Comparison of ENCODE assay signal across 8 cellular contexts in genomic region chr17:76540381-76541300, GRCh38. TPM values are rescaled to one million over a fixed set of nuclear protein-coding genes. Genes with fewer than 3 reads are reported as not detected.
A peak's percentile ranks its signal among the peaks of the same experiment; 100 is the strongest.
DNase-seq lines count a peak whose midpoint lies in the region; ATAC-seq and TF ChIP-seq lines count a peak whose summit lies in the region.

No MANE protein-coding gene starts in this region.

- H3K14ac ChIP-seq in H9 (ENCODE audit: insufficient read depth, low read length), result no peak overlapping the region

- no CpG with 5 or more reads among the region's 27 CpGs for WGBS in H9 (ENCODE audit: extremely low coverage, insufficient read length, low lambda C conversion rate)

- H3K4me1 Mint-ChIP-seq in CD14-positive monocyte (peaks cover 14% of the 10 kb centered on the region), H9 (peaks cover 31 to 47% of the 10 kb centered on the region in 2 experiments)

- H3K27me3 ChIP-seq in H9 (ENCODE audit: insufficient read depth, low read length) (peaks cover 20% of the 10 kb centered on the region; the same call in 1 of the 2 replicates), cardiac muscle cell (peaks cover 31% of the 10 kb centered on the region)

- no peak overlapping the region for H3K56ac ChIP-seq in H9 (ENCODE audit: insufficient read length, low read depth, low read length)

- no peak overlapping the region for H4K91ac ChIP-seq in H9 (ENCODE audit: insufficient read length, low read depth, low read length)

- H3K23me2 ChIP-seq in H9 (ENCODE audit: insufficient read length, low read depth, low read length, poor library complexity, severe bottlenecking), result peaks cover 11% of the 10 kb centered on the region

- intact Hi-C loops in CD14-positive monocyte (cut with micrococcal nuclease), result no loop called here

- H3K4me3 Mint-ChIP-seq in CD14-positive monocyte (peak overlapping the region; percentile 67 to 87), H9 (peak overlapping the region; percentile 63 to 79)

- no peak overlapping the region for H2BK12ac ChIP-seq in H9 (ENCODE audit: insufficient read length, low read depth, low read length)

- H4K5ac ChIP-seq in H9 (ENCODE audit: insufficient read length, low read depth, low read length), result no peak overlapping the region

- H2BK15ac ChIP-seq in H9 (ENCODE audit: low read depth, low read length), result no peak overlapping the region

- H3K36me3 ChIP-seq in cardiac muscle cell, result no peaks in the 10 kb centered on the region

- H3K36me3 Mint-ChIP-seq in CD14-positive monocyte, result peaks cover 3 to 8% of the 10 kb centered on the region in 2 donors
- no peaks in the 10 kb centered on the region for H3K36me3 Mint-ChIP-seq in H9 (ENCODE audit: insufficient read depth in 1 of 3, low read depth in 3 of 3)

- H3K27ac ChIP-seq in H9 (ENCODE audit: insufficient read length, low read depth, low read length), result no peak overlapping the region
- no peak overlapping the region for H3K27ac ChIP-seq in cardiac muscle cell

- H2BK120ac ChIP-seq in H9 (ENCODE audit: low read depth, low read length, poor library complexity, severe bottlenecking), result no peak overlapping the region

- no peaks in the 10 kb centered on the region for H3K79me2 ChIP-seq in H9 (ENCODE audit: insufficient read depth, low read length)

- no peak overlapping the region for H3K23ac ChIP-seq in H9 (ENCODE audit: insufficient read length, low read depth, low read length)

- DNase-seq in CD14-positive monocyte (ENCODE audit: low spot score), result peak; percentile 88
- DNase-seq in H9, result peak; percentile 100
- DNase-seq in NCI-H510A (lab: John Stamatoyannopoulos, UW), result peak; percentile 94
- peak in 55 of 56 donors; percentile 41 to 99 (median 94) for DNase-seq in amygdala (lab: John Stamatoyannopoulos, UW)
- DNase-seq in cardiac muscle cell (ENCODE audit: low read depth in 1 of 2, low spot score in 1 of 2), result peak; percentile 96 to 97
- peak; percentile 80 for DNase-seq in non-pigmented ciliary epithelial cell (ENCODE audit: low read depth)
- DNase-seq in activated gamma-delta T cell (lab: John Stamatoyannopoulos, UW), result no peak

- H3K4ac ChIP-seq in H9 (ENCODE audit: low read depth, low read length), result no peak overlapping the region

- no peak overlapping the region for H3T11ph ChIP-seq in H9 (ENCODE audit: low read length)

- no peak overlapping the region for H4K8ac ChIP-seq in H9 (replicated peaks; ENCODE audit: insufficient read length, low read depth, low read length)

- H3K79me1 ChIP-seq in H9 (ENCODE audit: insufficient read depth, low read depth, low read length, poor library complexity, severe bottlenecking), result no peaks in the 10 kb centered on the region

- H3K4me3 ChIP-seq in cardiac muscle cell, result peak overlapping the region; percentile 8

- no peak overlapping the region for H2AK5ac ChIP-seq in H9 (ENCODE audit: insufficient read length, low read length)

- peak overlapping the region; percentile 51 for H3K4me2 ChIP-seq in H9 (ENCODE audit: insufficient read depth, insufficient read length, low read length)

- H3K27me3 Mint-ChIP-seq in CD14-positive monocyte (ENCODE audit: low read depth in 3 of 3) (peaks cover 63 to 88% (median 71%) of the 10 kb centered on the region in 3 donors), H9 (ENCODE audit: low read depth) (peaks cover 55% of the 10 kb centered on the region)

- H2BK20ac ChIP-seq in H9 (ENCODE audit: low read depth, low read length, poor library complexity, severe bottlenecking), result no peak overlapping the region

- H3K9ac ChIP-seq in H9 (ENCODE audit: extremely low read depth, insufficient read length, low read length), result no peak overlapping the region

- peaks cover 4% of the 10 kb centered on the region for H4K20me1 ChIP-seq in H9 (ENCODE audit: control insufficient read depth, insufficient read depth, insufficient read length)

- no peak overlapping the region for H3K18ac ChIP-seq in H9 (ENCODE audit: insufficient read length, low read depth, low read length)

- no peak for ATAC-seq in GM19324 (IDR thresholded peaks at IDR 0.05; ENCODE audit: low FRiP score, unreplicated experiment)

- H3K4me1 ChIP-seq in H9 (ENCODE audit: insufficient read depth, low read length) (peaks cover 2% of the 10 kb centered on the region; the same call in 1 of the 2 replicates), cardiac muscle cell (ENCODE audit: low read depth) (peaks cover 24% of the 10 kb centered on the region)

- H2AFZ ChIP-seq in H9 (ENCODE audit: low read length), result no peak overlapping the region

- H3K27ac Mint-ChIP-seq in CD14-positive monocyte (no peak overlapping the region), H9 (peak overlapping the region in 1 of 3 experiments; percentile 68; a peak in 1 of 7 replicates)

- H2BK5ac ChIP-seq in H9 (ENCODE audit: insufficient read length, low read length), result no peak overlapping the region

- TF ChIP-seq CTCF in CD14-positive monocyte (IDR thresholded peaks at IDR 0.05) (no peak), H9 (conservative IDR thresholded peaks at IDR 0.05) (no peak), cardiac muscle cell (IDR thresholded peaks at IDR 0.05; ENCODE audit: low read depth, low read length) (peak; percentile 22)

- H3K9me3 Mint-ChIP-seq in CD14-positive monocyte (peaks cover 0 to 6% (median 4%) of the 10 kb centered on the region in 7 donors), H9 (no peaks in the 10 kb centered on the region)

- no peaks in the 10 kb centered on the region for H3K9me3 ChIP-seq in H9 (ENCODE audit: control insufficient read depth, low read depth, low read length)
- no peaks in the 10 kb centered on the region for H3K9me3 ChIP-seq in cardiac muscle cell (ENCODE audit: low read depth)

RNA-seq across cellular contexts. Expression of gene PRCD, which starts 0.8 kb away (rescaled TPM):
- not detected for polyA plus RNA-seq in CD14-positive monocyte
- 0.42 and 0.46 TPM in 2 replicates for total RNA-seq in H9 (2021)
- 7.3 and 7.7 TPM in 2 replicates for total RNA-seq in cardiac muscle cell
- polyA plus RNA-seq in cardiac muscle cell, result 13.3 and 14.4 TPM in 2 replicates

RNA-seq across cellular contexts. Expression of gene CYGB, which starts 3.1 kb away (rescaled TPM):
- polyA plus RNA-seq in CD14-positive monocyte (not detected), cardiac muscle cell (3.5 and 11.9 TPM in 2 replicates)
- total RNA-seq in H9 (2021) (2.4 and 2.8 TPM in 2 replicates), cardiac muscle cell (7.4 and 10.3 TPM in 2 replicates)

RNA-seq across cellular contexts. Expression of gene RHBDF2, which starts 39.4 kb away (rescaled TPM):
- 10 to 100 TPM; 36.9 to 68.6 TPM for polyA plus RNA-seq in CD14-positive monocyte
- total RNA-seq in H9 (2021), result 17.1 and 19.7 TPM in 2 replicates
- total RNA-seq in cardiac muscle cell, result 6.8 and 18.7 TPM in 2 replicates
- polyA plus RNA-seq in cardiac muscle cell, result 8.7 and 9.5 TPM in 2 replicates

RNA-seq across cellular contexts. Expression of gene ST6GALNAC2, which starts 45.0 kb away (rescaled TPM):
- polyA plus RNA-seq in CD14-positive monocyte, result 10 to 100 TPM in 1 of 2 donors, 1 to 10 TPM in 1; 8.3 to 11.8 TPM
- 0.37 and 0.46 TPM in 2 replicates for total RNA-seq in H9 (2021)
- total RNA-seq in cardiac muscle cell, result 0.11 and 1.0 TPM in 2 replicates
- polyA plus RNA-seq in cardiac muscle cell, result 0.27 and 0.88 TPM in 2 replicates
